ENCODE assay signal across 8 cellular contexts in genomic region chr12:112409064-112409905, GRCh38.
DNase-seq lines count a peak whose midpoint lies in the region; ATAC-seq and TF ChIP-seq lines count a peak whose summit lies in the region.

Gene RPL6, minus strand, starts transcription at chr12:112409605. Its CDS starts 949 bp downstream, at chr12:112408656.

- peak within 1 kb of the TSS; percentile 97 for H3K9ac ChIP-seq in rectal smooth muscle tissue (ENCODE audit: low read length)

- TF ChIP-seq CTCF in GM13976 (IDR thresholded peaks at IDR 0.05; ENCODE audit: borderline replicate concordance, control extremely low read depth, extremely low read depth, insufficient read depth, missing control alignments), result no peak
- no peak for TF ChIP-seq CTCF in astrocyte of the cerebellum (IDR thresholded peaks at IDR 0.05; ENCODE audit: low read depth, low read length, missing control alignments)

- peaks cover 12% of the 10 kb centered on the region for H3K36me3 ChIP-seq in rectal smooth muscle tissue (ENCODE audit: control insufficient read depth, insufficient read depth, low read length)

- peaks cover 3% of the 10 kb centered on the region for H3K4me1 ChIP-seq in rectal smooth muscle tissue (ENCODE audit: control insufficient read depth, insufficient read depth, low read length)

- peak; percentile 71 for ATAC-seq in HG02884 (IDR thresholded peaks at IDR 0.05; ENCODE audit: unreplicated experiment)

- peak within 1 kb of the TSS; percentile 70 for H3K4me3 ChIP-seq in astrocyte of the cerebellum (ENCODE audit: low read depth, low read length)
- H3K4me3 ChIP-seq in rectal smooth muscle tissue (ENCODE audit: low read length), result peak within 1 kb of the TSS; percentile 96

- DNase-seq in GM13976 (ENCODE audit: low spot score) (peak; percentile 88), NCI-H187 treated with DMSO at 0.1 percent for 48 hours (lab: John Stamatoyannopoulos, UW) (peak; percentile 68), T-helper 22 cell (ENCODE audit: low read depth) (peak; percentile 63), astrocyte of the cerebellum (ENCODE audit: low read depth) (peak; percentile 89), hepatic stellate cell (ENCODE audit: low spot score) (peak; percentile 89), OCI-M2 (lab: John Stamatoyannopoulos, UW; ENCODE audit: unreplicated experiment) (no peak)

- no peaks in the 10 kb centered on the region for H3K27me3 ChIP-seq in rectal smooth muscle tissue (ENCODE audit: control insufficient read depth, insufficient read depth, low read length)

- in situ Hi-C loops in GM13976 (cut with MboI; ENCODE audit: low sequenced_read_pairs, unreplicated experiment), result no loop called here
- in situ Hi-C loops in astrocyte of the cerebellum (cut with HindIII; ENCODE audit: low sequenced_read_pairs), result no loop called here

- peak within 1 kb of the TSS; percentile 89 for H3K27ac ChIP-seq in rectal smooth muscle tissue (ENCODE audit: low read depth, low read length)
